In the genomic region with DNA sequence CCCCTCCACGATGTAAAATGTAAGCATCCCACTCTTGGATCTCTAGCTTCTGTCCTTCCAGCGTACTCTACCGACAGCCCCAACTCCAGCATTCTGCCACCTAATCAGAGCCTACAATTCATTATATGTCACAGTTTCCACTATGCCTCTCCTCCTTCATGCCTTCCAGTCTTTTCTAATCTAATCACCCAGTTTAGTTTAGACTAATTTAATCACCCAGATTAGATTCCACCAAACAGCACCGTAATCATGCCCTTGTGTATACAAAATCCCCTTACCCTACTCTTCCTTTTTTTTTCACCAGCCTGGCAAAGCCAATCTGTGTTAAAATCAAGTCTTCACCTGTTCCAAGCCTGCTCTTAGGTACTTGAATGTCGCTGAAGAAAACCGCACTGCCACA, we compare ENCODE assay signal across 1 cellular context.
TF ChIP-seq lines count a peak whose summit lies in the region.

No MANE protein-coding gene starts in this region.

TF ChIP-seq in GM23338, 12 proteins besides CTCF, POLR2A, EP300 and RAD21 (continued from another document):
- TF ChIP-seq, protein P1, sequence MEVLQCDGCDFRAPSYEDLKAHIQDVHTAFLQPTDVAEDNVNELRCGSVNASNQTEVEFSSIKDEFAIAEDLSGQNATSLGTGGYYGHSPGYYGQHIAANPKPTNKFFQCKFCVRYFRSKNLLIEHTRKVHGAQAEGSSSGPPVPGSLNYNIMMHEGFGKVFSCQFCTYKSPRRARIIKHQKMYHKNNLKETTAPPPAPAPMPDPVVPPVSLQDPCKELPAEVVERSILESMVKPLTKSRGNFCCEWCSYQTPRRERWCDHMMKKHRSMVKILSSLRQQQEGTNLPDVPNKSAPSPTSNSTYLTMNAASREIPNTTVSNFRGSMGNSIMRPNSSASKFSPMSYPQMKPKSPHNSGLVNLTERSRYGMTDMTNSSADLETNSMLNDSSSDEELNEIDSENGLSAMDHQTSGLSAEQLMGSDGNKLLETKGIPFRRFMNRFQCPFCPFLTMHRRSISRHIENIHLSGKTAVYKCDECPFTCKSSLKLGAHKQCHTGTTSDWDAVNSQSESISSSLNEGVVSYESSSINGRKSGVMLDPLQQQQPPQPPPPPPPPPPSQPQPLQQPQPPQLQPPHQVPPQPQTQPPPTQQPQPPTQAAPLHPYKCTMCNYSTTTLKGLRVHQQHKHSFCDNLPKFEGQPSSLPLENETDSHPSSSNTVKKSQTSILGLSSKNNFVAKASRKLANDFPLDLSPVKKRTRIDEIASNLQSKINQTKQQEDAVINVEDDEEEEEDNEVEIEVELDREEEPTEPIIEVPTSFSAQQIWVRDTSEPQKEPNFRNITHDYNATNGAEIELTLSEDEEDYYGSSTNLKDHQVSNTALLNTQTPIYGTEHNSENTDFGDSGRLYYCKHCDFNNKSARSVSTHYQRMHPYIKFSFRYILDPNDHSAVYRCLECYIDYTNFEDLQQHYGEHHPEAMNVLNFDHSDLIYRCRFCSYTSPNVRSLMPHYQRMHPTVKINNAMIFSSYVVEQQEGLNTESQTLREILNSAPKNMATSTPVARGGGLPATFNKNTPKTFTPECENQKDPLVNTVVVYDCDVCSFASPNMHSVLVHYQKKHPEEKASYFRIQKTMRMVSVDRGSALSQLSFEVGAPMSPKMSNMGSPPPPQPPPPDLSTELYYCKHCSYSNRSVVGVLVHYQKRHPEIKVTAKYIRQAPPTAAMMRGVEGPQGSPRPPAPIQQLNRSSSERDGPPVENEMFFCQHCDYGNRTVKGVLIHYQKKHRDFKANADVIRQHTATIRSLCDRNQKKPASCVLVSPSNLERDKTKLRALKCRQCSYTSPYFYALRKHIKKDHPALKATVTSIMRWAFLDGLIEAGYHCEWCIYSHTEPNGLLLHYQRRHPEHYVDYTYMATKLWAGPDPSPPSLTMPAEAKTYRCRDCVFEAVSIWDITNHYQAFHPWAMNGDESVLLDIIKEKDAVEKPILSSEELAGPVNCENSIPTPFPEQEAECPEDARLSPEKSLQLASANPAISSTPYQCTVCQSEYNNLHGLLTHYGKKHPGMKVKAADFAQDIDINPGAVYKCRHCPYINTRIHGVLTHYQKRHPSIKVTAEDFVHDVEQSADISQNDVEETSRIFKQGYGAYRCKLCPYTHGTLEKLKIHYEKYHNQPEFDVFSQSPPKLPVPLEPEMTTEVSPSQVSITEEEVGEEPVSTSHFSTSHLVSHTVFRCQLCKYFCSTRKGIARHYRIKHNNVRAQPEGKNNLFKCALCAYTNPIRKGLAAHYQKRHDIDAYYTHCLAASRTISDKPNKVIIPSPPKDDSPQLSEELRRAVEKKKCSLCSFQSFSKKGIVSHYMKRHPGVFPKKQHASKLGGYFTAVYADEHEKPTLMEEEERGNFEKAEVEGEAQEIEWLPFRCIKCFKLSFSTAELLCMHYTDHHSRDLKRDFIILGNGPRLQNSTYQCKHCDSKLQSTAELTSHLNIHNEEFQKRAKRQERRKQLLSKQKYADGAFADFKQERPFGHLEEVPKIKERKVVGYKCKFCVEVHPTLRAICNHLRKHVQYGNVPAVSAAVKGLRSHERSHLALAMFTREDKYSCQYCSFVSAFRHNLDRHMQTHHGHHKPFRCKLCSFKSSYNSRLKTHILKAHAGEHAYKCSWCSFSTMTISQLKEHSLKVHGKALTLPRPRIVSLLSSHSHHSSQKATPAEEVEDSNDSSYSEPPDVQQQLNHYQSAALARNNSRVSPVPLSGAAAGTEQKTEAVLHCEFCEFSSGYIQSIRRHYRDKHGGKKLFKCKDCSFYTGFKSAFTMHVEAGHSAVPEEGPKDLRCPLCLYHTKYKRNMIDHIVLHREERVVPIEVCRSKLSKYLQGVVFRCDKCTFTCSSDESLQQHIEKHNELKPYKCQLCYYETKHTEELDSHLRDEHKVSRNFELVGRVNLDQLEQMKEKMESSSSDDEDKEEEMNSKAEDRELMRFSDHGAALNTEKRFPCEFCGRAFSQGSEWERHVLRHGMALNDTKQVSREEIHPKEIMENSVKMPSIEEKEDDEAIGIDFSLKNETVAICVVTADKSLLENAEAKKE (CRISPR knock-in tag; IDR thresholded peaks at IDR 0.05): no peak
- TF ChIP-seq EZH2 (IDR thresholded peaks at IDR 0.05; ENCODE audit: low read depth, unreplicated experiment): no peak
- no peak for TF ChIP-seq ZNF331 (CRISPR knock-in tag; IDR thresholded peaks at IDR 0.05; ENCODE audit: low read depth)
- TF ChIP-seq POLR2AphosphoS5 (IDR thresholded peaks at IDR 0.05; ENCODE audit: low read depth): no peak
- TF ChIP-seq EZH2phosphoT487 (IDR thresholded peaks at IDR 0.05; ENCODE audit: unreplicated experiment): no peak
- TF ChIP-seq STAT1 (IDR thresholded peaks at IDR 0.05; ENCODE audit: unreplicated experiment): no peak
- no peak for TF ChIP-seq CREB1 (CRISPR knock-in tag; IDR thresholded peaks at IDR 0.05; ENCODE audit: low read depth)
- TF ChIP-seq, protein P2, sequence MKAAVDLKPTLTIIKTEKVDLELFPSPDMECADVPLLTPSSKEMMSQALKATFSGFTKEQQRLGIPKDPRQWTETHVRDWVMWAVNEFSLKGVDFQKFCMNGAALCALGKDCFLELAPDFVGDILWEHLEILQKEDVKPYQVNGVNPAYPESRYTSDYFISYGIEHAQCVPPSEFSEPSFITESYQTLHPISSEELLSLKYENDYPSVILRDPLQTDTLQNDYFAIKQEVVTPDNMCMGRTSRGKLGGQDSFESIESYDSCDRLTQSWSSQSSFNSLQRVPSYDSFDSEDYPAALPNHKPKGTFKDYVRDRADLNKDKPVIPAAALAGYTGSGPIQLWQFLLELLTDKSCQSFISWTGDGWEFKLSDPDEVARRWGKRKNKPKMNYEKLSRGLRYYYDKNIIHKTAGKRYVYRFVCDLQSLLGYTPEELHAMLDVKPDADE (IDR thresholded peaks at IDR 0.05): no peak
- TF ChIP-seq, protein P3, sequence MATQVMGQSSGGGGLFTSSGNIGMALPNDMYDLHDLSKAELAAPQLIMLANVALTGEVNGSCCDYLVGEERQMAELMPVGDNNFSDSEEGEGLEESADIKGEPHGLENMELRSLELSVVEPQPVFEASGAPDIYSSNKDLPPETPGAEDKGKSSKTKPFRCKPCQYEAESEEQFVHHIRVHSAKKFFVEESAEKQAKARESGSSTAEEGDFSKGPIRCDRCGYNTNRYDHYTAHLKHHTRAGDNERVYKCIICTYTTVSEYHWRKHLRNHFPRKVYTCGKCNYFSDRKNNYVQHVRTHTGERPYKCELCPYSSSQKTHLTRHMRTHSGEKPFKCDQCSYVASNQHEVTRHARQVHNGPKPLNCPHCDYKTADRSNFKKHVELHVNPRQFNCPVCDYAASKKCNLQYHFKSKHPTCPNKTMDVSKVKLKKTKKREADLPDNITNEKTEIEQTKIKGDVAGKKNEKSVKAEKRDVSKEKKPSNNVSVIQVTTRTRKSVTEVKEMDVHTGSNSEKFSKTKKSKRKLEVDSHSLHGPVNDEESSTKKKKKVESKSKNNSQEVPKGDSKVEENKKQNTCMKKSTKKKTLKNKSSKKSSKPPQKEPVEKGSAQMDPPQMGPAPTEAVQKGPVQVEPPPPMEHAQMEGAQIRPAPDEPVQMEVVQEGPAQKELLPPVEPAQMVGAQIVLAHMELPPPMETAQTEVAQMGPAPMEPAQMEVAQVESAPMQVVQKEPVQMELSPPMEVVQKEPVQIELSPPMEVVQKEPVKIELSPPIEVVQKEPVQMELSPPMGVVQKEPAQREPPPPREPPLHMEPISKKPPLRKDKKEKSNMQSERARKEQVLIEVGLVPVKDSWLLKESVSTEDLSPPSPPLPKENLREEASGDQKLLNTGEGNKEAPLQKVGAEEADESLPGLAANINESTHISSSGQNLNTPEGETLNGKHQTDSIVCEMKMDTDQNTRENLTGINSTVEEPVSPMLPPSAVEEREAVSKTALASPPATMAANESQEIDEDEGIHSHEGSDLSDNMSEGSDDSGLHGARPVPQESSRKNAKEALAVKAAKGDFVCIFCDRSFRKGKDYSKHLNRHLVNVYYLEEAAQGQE (IDR thresholded peaks at IDR 0.05; ENCODE audit: unreplicated experiment): no peak
- TF ChIP-seq JUNB (IDR thresholded peaks at IDR 0.05; ENCODE audit: unreplicated experiment): no peak
